ENCODE assay signal across 1 cellular context in the genomic region with DNA sequence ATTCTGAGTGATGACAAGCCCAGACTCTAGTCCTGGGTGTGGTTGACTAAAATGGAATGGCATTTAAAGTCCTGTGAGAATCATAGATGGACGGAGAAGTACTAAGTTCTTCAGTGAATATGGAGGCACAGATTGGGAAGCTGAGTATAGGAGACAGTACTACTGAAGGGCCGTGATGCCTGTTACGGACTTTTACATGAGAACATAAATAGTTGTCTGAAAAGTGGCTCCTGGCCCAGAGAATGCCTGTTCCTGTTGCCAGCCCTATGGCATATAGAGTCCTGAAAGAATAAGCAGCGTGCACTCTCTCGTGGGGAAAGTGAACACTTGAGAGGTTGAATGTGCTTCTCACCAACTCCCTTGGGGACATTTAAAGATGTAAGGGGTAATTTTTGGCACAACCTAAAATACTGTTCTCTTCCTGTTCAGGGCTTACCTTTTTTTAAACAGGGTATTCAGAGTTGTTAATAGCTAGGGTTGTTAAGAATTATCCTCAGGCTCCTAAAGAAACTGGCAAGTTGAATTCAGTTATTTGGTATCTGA.
TF ChIP-seq lines count a peak whose summit lies in the region.

No MANE protein-coding gene starts in this region.

TF ChIP-seq in GM12878, 131 proteins besides CTCF, POLR2A, EP300 and RAD21:
- TF ChIP-seq SRF (IDR thresholded peaks at IDR 0.05; ENCODE audit: low read depth in 2 of 2, low read length in 2 of 2) (no peak), POLR2AphosphoS2 (IDR thresholded peaks at IDR 0.05; ENCODE audit: low read depth, low read length) (0 out of 2 replicates have a peak, but pooled peaks have one; percentile 40)
